ENCODE assay signal across 10 cellular contexts in the genomic region with DNA sequence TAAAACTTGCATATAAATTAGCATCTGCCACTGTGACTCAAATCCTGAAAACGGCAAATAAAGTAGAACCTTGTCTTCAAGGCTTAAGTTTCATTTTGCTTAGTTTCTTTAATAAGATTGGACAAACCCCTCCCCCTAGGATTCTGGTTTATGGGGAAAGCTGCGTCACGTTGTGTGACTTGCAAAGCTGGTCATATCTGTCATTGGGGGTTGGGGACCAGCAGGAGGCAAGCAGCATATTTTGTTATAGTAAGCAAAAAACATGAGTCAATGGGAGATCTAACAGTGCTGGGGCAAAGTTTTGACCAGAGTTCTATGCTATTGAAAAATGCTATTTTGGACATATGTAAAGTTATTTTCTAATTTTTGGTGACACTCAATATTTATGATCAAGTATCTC.
A peak's percentile ranks its signal among the peaks of the same experiment; 100 is the strongest.
DNase-seq lines count a peak whose midpoint lies in the region; TF ChIP-seq lines count a peak whose summit lies in the region.
"Had no signal": no experiment of that assay in that cellular context is flagged by ENCODE, and none has a peak within 500 bp of the region (broad histone marks: within the 10 kb centered on the region; RNA-seq: fewer than 3 reads in every experiment).

No MANE protein-coding gene starts in this region.

- no peaks in the 10 kb centered on the region for H3K9me3 Mint-ChIP-seq in endothelial cell (ENCODE audit: unreplicated experiment)
- no peaks in the 10 kb centered on the region for H3K9me3 Mint-ChIP-seq in activated T-helper 2 cell treated with anti-CD3 and anti-CD28 coated beads, Interferon-gamma antibody, Interleukin-2, Interleukin-4, amounts not matched to agents 10 μg/mL and 5 μg/mL and 100 μg/mL, durations not matched to agents 14 hours and 24 hours and 36 hours
- H3K9me3 Mint-ChIP-seq: nephron progenitor cell had no signal

- H3K4me3 ChIP-seq in AG10803 (ENCODE audit: low read length) (peak overlapping the region; percentile 57), MG63 (peak overlapping the region; percentile 47), coronary artery (peak overlapping the region; percentile 67), neuronal stem cell (ENCODE audit: low read length in 2 of 2) (no peak overlapping the region)

- WGBS in neuronal stem cell (ENCODE audit: extremely low coverage in 2 of 2, insufficient read length in 2 of 2, insufficient replicate concordance in 1 of 2), 2 donors = no CpG with 5 or more reads among the region's 3 CpGs

- H3K27ac Mint-ChIP-seq in endothelial cell (ENCODE audit: unreplicated experiment) = no peak overlapping the region
- H3K27ac Mint-ChIP-seq in activated T-helper 2 cell treated with anti-CD3 and anti-CD28 coated beads, Interferon-gamma antibody, Interleukin-2, Interleukin-4, amounts not matched to agents 10 μg/mL and 5 μg/mL and 100 μg/mL, durations not matched to agents 14 hours and 24 hours and 36 hours = no peak overlapping the region
- H3K27ac Mint-ChIP-seq: nephron progenitor cell; stimulated activated effector memory CD8-positive, alpha-beta T cell treated with anti-CD3 and anti-CD28 coated beads, Interleukin-12 subunit alpha, Interleukin-12 subunit beta, amount 100 ng/mL, for 72 hours had no signal

- no peak overlapping the region for H3K23ac ChIP-seq in neuronal stem cell (ENCODE audit: low read depth, low read length, poor library complexity)

- no peak overlapping the region for H2BK12ac ChIP-seq in neuronal stem cell (ENCODE audit: low read length)

- H2AK5ac ChIP-seq in neuronal stem cell (ENCODE audit: low read depth, low read length) = no peak overlapping the region

- intact Hi-C loops in activated T-helper 2 cell treated with anti-CD3 and anti-CD28 coated beads, Interferon-gamma antibody, Interleukin-2, Interleukin-4, amounts not matched to agents 10 μg/mL and 5 μg/mL and 100 μg/mL, durations not matched to agents 14 hours and 24 hours and 36 hours (cut with micrococcal nuclease) = no loop called here

- H3K4ac ChIP-seq in neuronal stem cell (ENCODE audit: low read length) = no peak overlapping the region

- TF ChIP-seq CTCF in AG10803 (conservative IDR thresholded peaks at IDR 0.05; ENCODE audit: low read length) (no peak), coronary artery (IDR thresholded peaks at IDR 0.05) (no peak), endothelial cell (IDR thresholded peaks at IDR 0.05; ENCODE audit: unreplicated experiment) (no peak)

- H3K36me3 ChIP-seq in MG63 (no peaks in the 10 kb centered on the region), neuronal stem cell (replicated peaks in 1 of 2; ENCODE audit: control insufficient read depth in 2 of 2, insufficient read depth in 2 of 2, low read length in 2 of 2) (no peaks in the 10 kb centered on the region)

- no peak overlapping the region for H3K4me3 Mint-ChIP-seq in endothelial cell (ENCODE audit: unreplicated experiment)
- H3K4me3 Mint-ChIP-seq in activated T-helper 2 cell treated with anti-CD3 and anti-CD28 coated beads, Interferon-gamma antibody, Interleukin-2, Interleukin-4, amounts not matched to agents 10 μg/mL and 5 μg/mL and 100 μg/mL, durations not matched to agents 14 hours and 24 hours and 36 hours (ENCODE audit: low read depth) = no peak overlapping the region
- H3K4me3 Mint-ChIP-seq: nephron progenitor cell; stimulated activated effector memory CD8-positive, alpha-beta T cell treated with anti-CD3 and anti-CD28 coated beads, Interleukin-12 subunit alpha, Interleukin-12 subunit beta, amount 100 ng/mL, for 72 hours had no signal

- H2AFZ ChIP-seq in neuronal stem cell (ENCODE audit: low read length) = peak overlapping the region; percentile 57

- no peak overlapping the region for H2BK120ac ChIP-seq in neuronal stem cell (ENCODE audit: low read depth, low read length)

- no peak overlapping the region for H4K91ac ChIP-seq in neuronal stem cell (ENCODE audit: low read depth, low read length, poor library complexity)

- no peak overlapping the region for H4K8ac ChIP-seq in neuronal stem cell (ENCODE audit: low read depth, low read length)

- no peak overlapping the region for H3K9ac ChIP-seq in neuronal stem cell (ENCODE audit: low read depth, low read length, poor library complexity)

- H3K18ac ChIP-seq in neuronal stem cell (ENCODE audit: low read length) = no peak overlapping the region

- H3K14ac ChIP-seq in neuronal stem cell (ENCODE audit: low read length) = no peak overlapping the region

- no peaks in the 10 kb centered on the region for H3K36me3 Mint-ChIP-seq in endothelial cell (ENCODE audit: low read depth, unreplicated experiment)
- no peaks in the 10 kb centered on the region for H3K36me3 Mint-ChIP-seq in activated T-helper 2 cell treated with anti-CD3 and anti-CD28 coated beads, Interferon-gamma antibody, Interleukin-2, Interleukin-4, amounts not matched to agents 10 μg/mL and 5 μg/mL and 100 μg/mL, durations not matched to agents 14 hours and 24 hours and 36 hours (ENCODE audit: low read depth)
- H3K36me3 Mint-ChIP-seq: stimulated activated effector memory CD8-positive, alpha-beta T cell treated with anti-CD3 and anti-CD28 coated beads, Interleukin-12 subunit alpha, Interleukin-12 subunit beta, amount 100 ng/mL, for 72 hours had no signal

- H3K79me1 ChIP-seq in neuronal stem cell (ENCODE audit: low read depth, low read length) = no peaks in the 10 kb centered on the region

- H2BK5ac ChIP-seq in neuronal stem cell (ENCODE audit: low read length) = no peak overlapping the region

- no peaks in the 10 kb centered on the region for H3K4me1 ChIP-seq in neuronal stem cell (ENCODE audit: control insufficient read depth in 2 of 2, insufficient read depth in 1 of 2, low read depth in 1 of 2, low read length in 2 of 2)

- peak; percentile 66 for DNase-seq in AG10803 (ENCODE audit: low read depth)
- DNase-seq in MG63 = peak; percentile 13
- no peak for DNase-seq in coronary artery (ENCODE audit: low spot score)
- DNase-seq in neuronal stem cell (ENCODE audit: low spot score) = no peak
- no peak for DNase-seq in islet precursor cell
- no peak for DNase-seq in endothelial cell (ENCODE audit: low spot score)
- DNase-seq in activated T-helper 2 cell treated with anti-CD3 and anti-CD28 coated beads, Interferon-gamma antibody, Interleukin-2, Interleukin-4, amounts not matched to agents 10 μg/mL and 5 μg/mL and 100 μg/mL, durations not matched to agents 14 hours and 24 hours and 36 hours (ENCODE audit: low spot score) = no peak
- no peak for DNase-seq in NCI-H146 (lab: John Stamatoyannopoulos, UW)
- DNase-seq: nephron progenitor cell had no signal

- no peak overlapping the region for H3K4me2 ChIP-seq in neuronal stem cell (ENCODE audit: insufficient read depth, low read length, poor library complexity, severe bottlenecking)

- peaks cover 2% of the 10 kb centered on the region for H3K27me3 Mint-ChIP-seq in endothelial cell (ENCODE audit: unreplicated experiment)
- no peaks in the 10 kb centered on the region for H3K27me3 Mint-ChIP-seq in activated T-helper 2 cell treated with anti-CD3 and anti-CD28 coated beads, Interferon-gamma antibody, Interleukin-2, Interleukin-4, amounts not matched to agents 10 μg/mL and 5 μg/mL and 100 μg/mL, durations not matched to agents 14 hours and 24 hours and 36 hours (ENCODE audit: low read depth)

- H3K27ac ChIP-seq in coronary artery (no peak overlapping the region), neuronal stem cell (replicated peaks; ENCODE audit: low read length) (no peak overlapping the region)

- H2BK15ac ChIP-seq in neuronal stem cell (ENCODE audit: low read length) = no peak overlapping the region

- H3K4me1 Mint-ChIP-seq in endothelial cell (ENCODE audit: unreplicated experiment) = no peaks in the 10 kb centered on the region
- no peaks in the 10 kb centered on the region for H3K4me1 Mint-ChIP-seq in activated T-helper 2 cell treated with anti-CD3 and anti-CD28 coated beads, Interferon-gamma antibody, Interleukin-2, Interleukin-4, amounts not matched to agents 10 μg/mL and 5 μg/mL and 100 μg/mL, durations not matched to agents 14 hours and 24 hours and 36 hours (ENCODE audit: low read depth)
- H3K4me1 Mint-ChIP-seq: nephron progenitor cell; stimulated activated effector memory CD8-positive, alpha-beta T cell treated with anti-CD3 and anti-CD28 coated beads, Interleukin-12 subunit alpha, Interleukin-12 subunit beta, amount 100 ng/mL, for 72 hours had no signal

- H3K27me3 ChIP-seq in MG63 (no peaks in the 10 kb centered on the region), neuronal stem cell (ENCODE audit: control insufficient read depth in 3 of 3, insufficient read depth in 3 of 3, low read depth in 1 of 3, low read length in 3 of 3) (no peaks in the 10 kb centered on the region)

- H3K9me3 ChIP-seq in MG63 = no peaks in the 10 kb centered on the region
- H3K9me3 ChIP-seq in neuronal stem cell (replicated peaks in 1 of 2; ENCODE audit: control insufficient read depth in 2 of 2, insufficient read depth in 1 of 2, low read depth in 1 of 2, low read length in 2 of 2) = no peaks in the 10 kb centered on the region

Comparison
In these comparisons a context has a peak if more than half of its experiments do, and no peak if none do; other contexts are left out.
1. DNase-seq: peak in AG10803 (single experiment) and MG63 (single experiment); none in coronary artery (single experiment), neuronal stem cell (single experiment), islet precursor cell (single experiment), endothelial cell (single experiment), activated T-helper 2 cell treated with anti-CD3 and anti-CD28 coated beads, Interferon-gamma antibody, Interleukin-2, Interleukin-4, amounts not matched to agents 10 μg/mL and 5 μg/mL and 100 μg/mL, durations not matched to agents 14 hours and 24 hours and 36 hours (single experiment) and NCI-H146 (single experiment).
2. H3K4me3 ChIP-seq: peak in AG10803 (single experiment), MG63 (single experiment) and coronary artery (single experiment); none in neuronal stem cell (0 of 2).